In genomic region chr2:37324536-37324785, GRCh38 we compare ENCODE assay signal across 8 cellular contexts. TPM values are rescaled to one million over a fixed set of nuclear protein-coding genes. Genes with fewer than 3 reads are reported as not detected.
DNase-seq lines count a peak whose midpoint lies in the region; ATAC-seq and TF ChIP-seq lines count a peak whose summit lies in the region.

No MANE protein-coding gene starts in this region.

- H3K27ac Mint-ChIP-seq in activated T-cell treated with anti-CD3 and anti-CD28 coated beads, Interleukin-2, amount 50 U/mL, for 24 hours, result peak overlapping the region; percentile 78
- no peak overlapping the region for H3K27ac Mint-ChIP-seq in natural killer cell treated with Interleukin-12 subunit alpha and Interleukin-12 subunit beta and Interleukin-15 and Interleukin-18, amount 100 ng/mL, for 72 hours

- DNase-seq in activated T-cell treated with anti-CD3 and anti-CD28 coated beads, Interleukin-2, amount 50 U/mL, for 24 hours, result no peak
- DNase-seq in activated T-cell treated with anti-CD3 and anti-CD28 coated beads for 4 hours, result no peak
- no peak for DNase-seq in epithelial cell of prostate (ENCODE audit: low read depth, low spot score)
- DNase-seq in natural killer cell treated with Interleukin-12 subunit alpha and Interleukin-12 subunit beta and Interleukin-15 and Interleukin-18, amount 100 ng/mL, for 72 hours (ENCODE audit: low spot score), result peak; percentile 80
- no peak for DNase-seq in NCI-H2029 treated with DMSO at 0.1 percent for 48 hours (lab: John Stamatoyannopoulos, UW)
- DNase-seq in UCSD-AML1 (lab: John Stamatoyannopoulos, UW; ENCODE audit: unreplicated experiment), result no peak

- peaks cover 29% of the 10 kb centered on the region for H3K36me3 Mint-ChIP-seq in activated T-cell treated with anti-CD3 and anti-CD28 coated beads, Interleukin-2, amount 50 U/mL, for 24 hours (ENCODE audit: low read depth)
- H3K36me3 Mint-ChIP-seq in natural killer cell treated with Interleukin-12 subunit alpha and Interleukin-12 subunit beta and Interleukin-15 and Interleukin-18, amount 100 ng/mL, for 72 hours, result no peaks in the 10 kb centered on the region

- peaks cover 47% of the 10 kb centered on the region for H3K4me1 Mint-ChIP-seq in activated T-cell treated with anti-CD3 and anti-CD28 coated beads, Interleukin-2, amount 50 U/mL, for 24 hours (ENCODE audit: low read depth)
- H3K4me1 Mint-ChIP-seq in natural killer cell treated with Interleukin-12 subunit alpha and Interleukin-12 subunit beta and Interleukin-15 and Interleukin-18, amount 100 ng/mL, for 72 hours (ENCODE audit: low read depth in 2 of 2), result peaks cover 24 to 26% of the 10 kb centered on the region in 2 donors

- peak overlapping the region; percentile 73 for H3K4me3 Mint-ChIP-seq in activated T-cell treated with anti-CD3 and anti-CD28 coated beads, Interleukin-2, amount 50 U/mL, for 24 hours
- H3K4me3 Mint-ChIP-seq in natural killer cell treated with Interleukin-12 subunit alpha and Interleukin-12 subunit beta and Interleukin-15 and Interleukin-18, amount 100 ng/mL, for 72 hours, result peak overlapping the region; percentile 85

- peak overlapping the region; percentile 41 for H3K27ac ChIP-seq in epithelial cell of prostate

- no peaks in the 10 kb centered on the region for H3K9me3 Mint-ChIP-seq in activated T-cell treated with anti-CD3 and anti-CD28 coated beads, Interleukin-2, amount 50 U/mL, for 24 hours
- no peaks in the 10 kb centered on the region for H3K9me3 Mint-ChIP-seq in natural killer cell treated with Interleukin-12 subunit alpha and Interleukin-12 subunit beta and Interleukin-15 and Interleukin-18, amount 100 ng/mL, for 72 hours

- H3K27me3 Mint-ChIP-seq in activated T-cell treated with anti-CD3 and anti-CD28 coated beads, Interleukin-2, amount 50 U/mL, for 24 hours, result peaks cover 19% of the 10 kb centered on the region
- H3K27me3 Mint-ChIP-seq in natural killer cell treated with Interleukin-12 subunit alpha and Interleukin-12 subunit beta and Interleukin-15 and Interleukin-18, amount 100 ng/mL, for 72 hours, result peaks cover 7 to 20% of the 10 kb centered on the region in 2 donors

- TF ChIP-seq POLR2A in Raji (IDR thresholded peaks at IDR 0.05; ENCODE audit: insufficient read depth, low read depth, low read length), result peak; percentile 64

- no peak for ATAC-seq in natural killer cell treated with Interleukin-12 subunit alpha and Interleukin-12 subunit beta and Interleukin-15 and Interleukin-18, amount 100 ng/mL, for 72 hours
- no peak for ATAC-seq in GM18502 (IDR thresholded peaks at IDR 0.05; ENCODE audit: poor library complexity, unreplicated experiment)

RNA-seq across cellular contexts. Expression of gene PRKD3, which starts 0.2 kb away (rescaled TPM):
- total RNA-seq in natural killer cell treated with Interleukin-12 subunit alpha and Interleukin-12 subunit beta and Interleukin-15 and Interleukin-18, amount 100 ng/mL, for 72 hours, result 10 to 100 TPM; 41.4 to 43.8 TPM

RNA-seq across cellular contexts. Expression of gene QPCT, which starts 20.0 kb away (rescaled TPM):
- total RNA-seq in natural killer cell treated with Interleukin-12 subunit alpha and Interleukin-12 subunit beta and Interleukin-15 and Interleukin-18, amount 100 ng/mL, for 72 hours, result 1 to 10 TPM in 1 of 2 donors, under 1 TPM in 1; 0.33 to 1.5 TPM
